13 cellular contexts compared by ENCODE assay signal in the genomic region with DNA sequence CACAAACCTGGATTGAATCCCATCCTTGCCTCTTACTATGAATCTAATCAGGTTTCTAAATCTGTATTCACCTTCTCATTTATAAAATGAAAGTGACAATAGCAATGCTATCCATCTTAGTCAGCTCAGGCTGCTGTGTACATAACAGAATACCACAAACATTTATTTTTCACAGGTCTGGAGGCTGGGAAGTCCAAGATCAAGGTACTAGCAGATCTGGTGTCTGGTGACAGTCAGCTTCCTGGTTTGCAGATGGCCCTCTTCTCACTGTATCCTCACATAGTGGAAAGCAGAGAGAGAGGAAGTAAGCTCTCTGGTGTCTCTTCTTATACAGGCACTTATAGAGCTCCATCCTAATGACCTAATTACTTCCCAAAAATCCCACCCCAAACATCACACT. TPM values are rescaled to one million over a fixed set of nuclear protein-coding genes. Genes with fewer than 3 reads are reported as not detected.
DNase-seq lines count a peak whose midpoint lies in the region; ATAC-seq and TF ChIP-seq lines count a peak whose summit lies in the region.
"Had no signal": no experiment of that assay in that cellular context is flagged by ENCODE, and none has a peak within 500 bp of the region (broad histone marks: within the 10 kb centered on the region; RNA-seq: fewer than 3 reads in every experiment).

No MANE protein-coding gene starts in this region.

- H3K4me1 Mint-ChIP-seq in CD8-positive, alpha-beta T cell (ENCODE audit: low read depth): peaks cover 32% of the 10 kb centered on the region

- H3K36me3 ChIP-seq in CD8-positive, alpha-beta T cell (ENCODE audit: insufficient read depth, low read length): no peaks in the 10 kb centered on the region
- no peaks in the 10 kb centered on the region for H3K36me3 ChIP-seq in adipocyte (ENCODE audit: control insufficient read depth, insufficient read depth, low read length, severe bottlenecking)
- H3K36me3 ChIP-seq: stomach had no signal

- H3K4me3 ChIP-seq in CD8-positive, alpha-beta T cell (ENCODE audit: low read depth, low read length): no peak overlapping the region
- H3K4me3 ChIP-seq in adipocyte (ENCODE audit: low read length): no peak overlapping the region
- H3K4me3 ChIP-seq: stomach had no signal

- no peak overlapping the region for H3K27ac ChIP-seq in CD8-positive, alpha-beta T cell (ENCODE audit: low read depth, low read length)
- H3K27ac ChIP-seq: stomach had no signal

- H3K27ac Mint-ChIP-seq in CD8-positive, alpha-beta T cell: peak overlapping the region; percentile 39

- DNase-seq in CD8-positive, alpha-beta T cell: no peak
- peak; percentile 84 for DNase-seq in DMS53 treated with DMSO at 0.1 percent for 48 hours (lab: John Stamatoyannopoulos, UW; ENCODE audit: unreplicated experiment)
- DNase-seq in NCI-H2196 treated with DMSO at 0.1 percent for 48 hours (lab: John Stamatoyannopoulos, UW; ENCODE audit: unreplicated experiment): peak; percentile 59
- peak; percentile 2 for DNase-seq in adipocyte (ENCODE audit: low read depth)
- DNase-seq in GM19240 (ENCODE audit: insufficient read length, low spot score): no peak
- no peak for DNase-seq in amygdala (lab: John Stamatoyannopoulos, UW)
- DNase-seq in iPS-NIHi7 (ENCODE audit: extremely low spot score): no peak
- DNase-seq: COR-L47, mesenchymal stem cell, NCI-H2081 treated with DMSO at 0.1 percent for 48 hours, posterior cingulate gyrus, SHP77 treated with DMSO at 0.1 percent for 48 hours, stomach had no signal

- no peaks in the 10 kb centered on the region for H3K9me3 Mint-ChIP-seq in CD8-positive, alpha-beta T cell

- POLR2A ChIA-PET in CD8-positive, alpha-beta T cell (lab: Charles Lee): interaction anchor here (1.1 kb wide), 1 partner anchor 9 kb away, joined by 3 read pairs; no protein-coding TSS in a partner anchor

- H3K9ac ChIP-seq in adipocyte (ENCODE audit: low read length): no peak overlapping the region

- H3K27me3 ChIP-seq in CD8-positive, alpha-beta T cell (ENCODE audit: insufficient read depth, low read length): no peaks in the 10 kb centered on the region
- no peaks in the 10 kb centered on the region for H3K27me3 ChIP-seq in adipocyte (replicated peaks; ENCODE audit: control insufficient read depth, insufficient read depth, low read length)
- H3K27me3 ChIP-seq: stomach had no signal

- no peak for TF ChIP-seq CTCF in CD8-positive, alpha-beta T cell (IDR thresholded peaks at IDR 0.05)

- no peaks in the 10 kb centered on the region for H3K9me3 ChIP-seq in CD8-positive, alpha-beta T cell (ENCODE audit: low read length)
- H3K9me3 ChIP-seq in adipocyte (ENCODE audit: control insufficient read depth, low read length): no peaks in the 10 kb centered on the region
- H3K9me3 ChIP-seq: stomach had no signal

- no peak overlapping the region for H3K4me3 Mint-ChIP-seq in CD8-positive, alpha-beta T cell

- no peaks in the 10 kb centered on the region for H3K4me1 ChIP-seq in CD8-positive, alpha-beta T cell (ENCODE audit: insufficient read depth, low read length)
- H3K4me1 ChIP-seq in adipocyte (ENCODE audit: control insufficient read depth, insufficient read depth, low read length): no peaks in the 10 kb centered on the region

- intact Hi-C loops in CD8-positive, alpha-beta T cell (cut with DNase I, micrococcal nuclease): no loop called here

- peaks cover 25% of the 10 kb centered on the region for H3K36me3 Mint-ChIP-seq in CD8-positive, alpha-beta T cell

- CTCF ChIA-PET in CD8-positive, alpha-beta T cell (lab: Charles Lee): interaction anchor here (0.6 kb wide), 1 partner anchor 47 kb away, joined by 3 read pairs; no protein-coding TSS in a partner anchor

- H3K27me3 Mint-ChIP-seq in CD8-positive, alpha-beta T cell (ENCODE audit: low read depth): no peaks in the 10 kb centered on the region

- ATAC-seq in CD8-positive, alpha-beta T cell: no peak

RNA-seq across cellular contexts. Expression of a gene that starts 19.1 kb away (rescaled TPM):
- 10 to 100 TPM; 18.4 to 18.8 TPM for total RNA-seq in CD8-positive, alpha-beta T cell

Comparison
In these comparisons a context has a peak if more than half of its experiments do, and no peak if none do; other contexts are left out.
1. DNase-seq: peak in DMS53 treated with DMSO at 0.1 percent for 48 hours (single experiment), NCI-H2196 treated with DMSO at 0.1 percent for 48 hours (single experiment) and adipocyte (single experiment); none in CD8-positive, alpha-beta T cell (0 of 7), GM19240 (single experiment), amygdala (0 of 56) and iPS-NIHi7 (single experiment).